In genomic region chr5:85441138-85441537, GRCh38 we compare ENCODE assay signal across 23 cellular contexts.
"Had no signal": no experiment of that assay in that cellular context is flagged by ENCODE, and none has a peak within 500 bp of the region (broad histone marks: within the 10 kb centered on the region; RNA-seq: fewer than 3 reads in every experiment).

No MANE protein-coding gene starts in this region.

- H3K4me1 ChIP-seq: adrenal gland had no signal

- ATAC-seq: activated naive CD4-positive, alpha-beta T cell treated with anti-CD3 and anti-CD28 coated beads, Interleukin-2, amount 50 U/mL, for 72 hours; activated T-cell treated with anti-CD3 and anti-CD28 coated beads, Interleukin-2, amount 50 U/mL, for 4 hours had no signal

- H3K4me3 ChIP-seq: adrenal gland, PC-9 had no signal

- H3K27ac ChIP-seq: adrenal gland, brain microvascular endothelial cell, PC-9 had no signal

- H3K36me3 ChIP-seq: adrenal gland, brain microvascular endothelial cell had no signal

- DNase-seq: activated CD4-positive, alpha-beta T cell treated with anti-CD3 and anti-CD28 coated beads, Interleukin-2, amount 10 ng/mL, durations not matched to agents 24 days and 14 days; activated CD4-positive, alpha-beta T cell treated with anti-CD3 and anti-CD28 coated beads, Interleukin-2, amount 50 U/mL, for 48 hours; activated CD8-positive, alpha-beta memory T cell treated with anti-CD3 and anti-CD28 coated beads, Interleukin-2, amount 50 U/mL, for 4 hours; activated gamma-delta T cell treated with Interleukin-2 at 50 U/mL for 16 hours; activated naive CD4-positive, alpha-beta T cell treated with anti-CD3 and anti-CD28 coated beads for 36 hours; activated T-cell treated with anti-CD3 and anti-CD28 coated beads for 4 hours; activated T-cell treated with anti-CD3 and anti-CD28 coated beads, Interleukin-2, amount 50 U/mL, for 4 hours; adrenal gland; brain microvascular endothelial cell; central memory CD4-positive, alpha-beta T cell; Kasumi-1; KG1; MM.1S; MV-4-11; NCI-H1092; NCI-H1436 treated with DMSO at 0.1 percent for 48 hours; NCI-H1694 treated with DMSO at 0.1 percent for 48 hours; NCI-H2029 treated with DMSO at 0.1 percent for 48 hours; NCI-H2107; NCI-H2171; PC-9; Right ventricle myocardium superior had no signal

- H3K4me2 ChIP-seq: PC-9 had no signal

- H3K9me3 ChIP-seq: adrenal gland had no signal

- H3K27me3 ChIP-seq: adrenal gland, brain microvascular endothelial cell had no signal

- H2AFZ ChIP-seq: PC-9 had no signal
